Comparison of ENCODE assay signal across 1 cellular context in the genomic region with DNA sequence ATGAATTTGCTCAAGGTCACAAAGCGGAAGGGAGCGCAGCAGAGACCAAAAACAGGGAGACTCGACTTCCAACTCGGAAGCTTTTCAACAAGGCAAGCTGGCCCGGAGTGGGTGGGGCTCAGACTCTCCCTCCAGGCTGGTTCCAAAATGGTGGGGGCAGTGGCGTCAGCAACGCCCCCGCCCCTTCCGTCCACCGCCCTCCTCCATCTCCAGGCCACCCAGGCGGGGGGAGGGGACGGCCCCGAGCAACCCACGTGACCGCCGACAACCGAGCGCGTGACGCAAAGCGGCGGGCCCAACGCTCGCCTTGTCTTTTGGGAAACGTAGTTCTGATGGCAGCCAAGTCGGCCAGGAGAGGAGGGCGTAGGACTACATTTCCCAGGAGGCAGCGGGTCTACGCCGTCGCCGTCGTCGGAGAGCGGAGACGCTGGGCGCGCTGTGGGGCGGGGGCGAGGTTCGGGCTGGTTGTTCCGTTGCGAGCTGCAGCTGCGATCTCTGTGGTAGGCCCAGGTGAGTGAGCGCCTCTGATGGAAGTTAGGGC.
TF ChIP-seq lines count a peak whose summit lies in the region.

A gene with protein sequence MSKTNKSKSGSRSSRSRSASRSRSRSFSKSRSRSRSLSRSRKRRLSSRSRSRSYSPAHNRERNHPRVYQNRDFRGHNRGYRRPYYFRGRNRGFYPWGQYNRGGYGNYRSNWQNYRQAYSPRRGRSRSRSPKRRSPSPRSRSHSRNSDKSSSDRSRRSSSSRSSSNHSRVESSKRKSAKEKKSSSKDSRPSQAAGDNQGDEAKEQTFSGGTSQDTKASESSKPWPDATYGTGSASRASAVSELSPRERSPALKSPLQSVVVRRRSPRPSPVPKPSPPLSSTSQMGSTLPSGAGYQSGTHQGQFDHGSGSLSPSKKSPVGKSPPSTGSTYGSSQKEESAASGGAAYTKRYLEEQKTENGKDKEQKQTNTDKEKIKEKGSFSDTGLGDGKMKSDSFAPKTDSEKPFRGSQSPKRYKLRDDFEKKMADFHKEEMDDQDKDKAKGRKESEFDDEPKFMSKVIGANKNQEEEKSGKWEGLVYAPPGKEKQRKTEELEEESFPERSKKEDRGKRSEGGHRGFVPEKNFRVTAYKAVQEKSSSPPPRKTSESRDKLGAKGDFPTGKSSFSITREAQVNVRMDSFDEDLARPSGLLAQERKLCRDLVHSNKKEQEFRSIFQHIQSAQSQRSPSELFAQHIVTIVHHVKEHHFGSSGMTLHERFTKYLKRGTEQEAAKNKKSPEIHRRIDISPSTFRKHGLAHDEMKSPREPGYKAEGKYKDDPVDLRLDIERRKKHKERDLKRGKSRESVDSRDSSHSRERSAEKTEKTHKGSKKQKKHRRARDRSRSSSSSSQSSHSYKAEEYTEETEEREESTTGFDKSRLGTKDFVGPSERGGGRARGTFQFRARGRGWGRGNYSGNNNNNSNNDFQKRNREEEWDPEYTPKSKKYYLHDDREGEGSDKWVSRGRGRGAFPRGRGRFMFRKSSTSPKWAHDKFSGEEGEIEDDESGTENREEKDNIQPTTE (plus strand): TSS at position 448 of the 541 bp plus-strand sequence. CDS start 58,121 bp downstream, outside the sequence.

TF ChIP-seq in K562, 482 proteins besides CTCF, POLR2A, EP300 and RAD21 (continued from another document and continues in another):
- TF ChIP-seq, protein P1, sequence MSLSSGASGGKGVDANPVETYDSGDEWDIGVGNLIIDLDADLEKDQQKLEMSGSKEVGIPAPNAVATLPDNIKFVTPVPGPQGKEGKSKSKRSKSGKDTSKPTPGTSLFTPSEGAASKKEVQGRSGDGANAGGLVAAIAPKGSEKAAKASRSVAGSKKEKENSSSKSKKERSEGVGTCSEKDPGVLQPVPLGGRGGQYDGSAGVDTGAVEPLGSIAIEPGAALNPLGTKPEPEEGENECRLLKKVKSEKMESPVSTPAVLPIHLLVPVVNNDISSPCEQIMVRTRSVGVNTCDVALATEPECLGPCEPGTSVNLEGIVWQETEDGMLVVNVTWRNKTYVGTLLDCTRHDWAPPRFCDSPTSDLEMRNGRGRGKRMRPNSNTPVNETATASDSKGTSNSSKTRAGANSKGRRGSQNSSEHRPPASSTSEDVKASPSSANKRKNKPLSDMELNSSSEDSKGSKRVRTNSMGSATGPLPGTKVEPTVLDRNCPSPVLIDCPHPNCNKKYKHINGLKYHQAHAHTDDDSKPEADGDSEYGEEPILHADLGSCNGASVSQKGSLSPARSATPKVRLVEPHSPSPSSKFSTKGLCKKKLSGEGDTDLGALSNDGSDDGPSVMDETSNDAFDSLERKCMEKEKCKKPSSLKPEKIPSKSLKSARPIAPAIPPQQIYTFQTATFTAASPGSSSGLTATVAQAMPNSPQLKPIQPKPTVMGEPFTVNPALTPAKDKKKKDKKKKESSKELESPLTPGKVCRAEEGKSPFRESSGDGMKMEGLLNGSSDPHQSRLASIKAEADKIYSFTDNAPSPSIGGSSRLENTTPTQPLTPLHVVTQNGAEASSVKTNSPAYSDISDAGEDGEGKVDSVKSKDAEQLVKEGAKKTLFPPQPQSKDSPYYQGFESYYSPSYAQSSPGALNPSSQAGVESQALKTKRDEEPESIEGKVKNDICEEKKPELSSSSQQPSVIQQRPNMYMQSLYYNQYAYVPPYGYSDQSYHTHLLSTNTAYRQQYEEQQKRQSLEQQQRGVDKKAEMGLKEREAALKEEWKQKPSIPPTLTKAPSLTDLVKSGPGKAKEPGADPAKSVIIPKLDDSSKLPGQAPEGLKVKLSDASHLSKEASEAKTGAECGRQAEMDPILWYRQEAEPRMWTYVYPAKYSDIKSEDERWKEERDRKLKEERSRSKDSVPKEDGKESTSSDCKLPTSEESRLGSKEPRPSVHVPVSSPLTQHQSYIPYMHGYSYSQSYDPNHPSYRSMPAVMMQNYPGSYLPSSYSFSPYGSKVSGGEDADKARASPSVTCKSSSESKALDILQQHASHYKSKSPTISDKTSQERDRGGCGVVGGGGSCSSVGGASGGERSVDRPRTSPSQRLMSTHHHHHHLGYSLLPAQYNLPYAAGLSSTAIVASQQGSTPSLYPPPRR (CRISPR knock-in tag; IDR thresholded peaks at IDR 0.05; ENCODE audit: borderline replicate concordance) = no peak
- no peak for TF ChIP-seq HDAC2 (IDR thresholded peaks at IDR 0.05)
- no peak for TF ChIP-seq ZNF431 (CRISPR knock-in tag; IDR thresholded peaks at IDR 0.05)
- no peak for TF ChIP-seq PPARD (CRISPR knock-in tag; IDR thresholded peaks at IDR 0.05)
- no peak for TF ChIP-seq MAFF (IDR thresholded peaks at IDR 0.05; ENCODE audit: low read length)
- TF ChIP-seq, protein P2, sequence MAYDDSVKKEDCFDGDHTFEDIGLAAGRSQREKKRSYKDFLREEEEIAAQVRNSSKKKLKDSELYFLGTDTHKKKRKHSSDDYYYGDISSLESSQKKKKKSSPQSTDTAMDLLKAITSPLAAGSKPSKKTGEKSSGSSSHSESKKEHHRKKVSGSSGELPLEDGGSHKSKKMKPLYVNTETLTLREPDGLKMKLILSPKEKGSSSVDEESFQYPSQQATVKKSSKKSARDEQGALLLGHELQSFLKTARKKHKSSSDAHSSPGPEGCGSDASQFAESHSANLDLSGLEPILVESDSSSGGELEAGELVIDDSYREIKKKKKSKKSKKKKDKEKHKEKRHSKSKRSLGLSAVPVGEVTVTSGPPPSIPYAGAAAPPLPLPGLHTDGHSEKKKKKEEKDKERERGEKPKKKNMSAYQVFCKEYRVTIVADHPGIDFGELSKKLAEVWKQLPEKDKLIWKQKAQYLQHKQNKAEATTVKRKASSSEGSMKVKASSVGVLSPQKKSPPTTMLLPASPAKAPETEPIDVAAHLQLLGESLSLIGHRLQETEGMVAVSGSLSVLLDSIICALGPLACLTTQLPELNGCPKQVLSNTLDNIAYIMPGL (CRISPR knock-in tag; IDR thresholded peaks at IDR 0.05) = no peak
- TF ChIP-seq SAFB2 (IDR thresholded peaks at IDR 0.05; ENCODE audit: borderline replicate concordance, low read depth, low read length, severe bottlenecking) = no peak
- peak; percentile 93; the same call in 1 of the 2 replicates for TF ChIP-seq ZNF584 (CRISPR knock-in tag; IDR thresholded peaks at IDR 0.05; ENCODE audit: low read depth)
- no peak for TF ChIP-seq ZNF707 (CRISPR knock-in tag; conservative IDR thresholded peaks at IDR 0.05)
- TF ChIP-seq, protein P3, sequence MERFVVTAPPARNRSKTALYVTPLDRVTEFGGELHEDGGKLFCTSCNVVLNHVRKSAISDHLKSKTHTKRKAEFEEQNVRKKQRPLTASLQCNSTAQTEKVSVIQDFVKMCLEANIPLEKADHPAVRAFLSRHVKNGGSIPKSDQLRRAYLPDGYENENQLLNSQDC (CRISPR knock-in tag; IDR thresholded peaks at IDR 0.05) = peak; percentile 84; the same call in 1 of the 2 replicates
- TF ChIP-seq, protein P4, sequence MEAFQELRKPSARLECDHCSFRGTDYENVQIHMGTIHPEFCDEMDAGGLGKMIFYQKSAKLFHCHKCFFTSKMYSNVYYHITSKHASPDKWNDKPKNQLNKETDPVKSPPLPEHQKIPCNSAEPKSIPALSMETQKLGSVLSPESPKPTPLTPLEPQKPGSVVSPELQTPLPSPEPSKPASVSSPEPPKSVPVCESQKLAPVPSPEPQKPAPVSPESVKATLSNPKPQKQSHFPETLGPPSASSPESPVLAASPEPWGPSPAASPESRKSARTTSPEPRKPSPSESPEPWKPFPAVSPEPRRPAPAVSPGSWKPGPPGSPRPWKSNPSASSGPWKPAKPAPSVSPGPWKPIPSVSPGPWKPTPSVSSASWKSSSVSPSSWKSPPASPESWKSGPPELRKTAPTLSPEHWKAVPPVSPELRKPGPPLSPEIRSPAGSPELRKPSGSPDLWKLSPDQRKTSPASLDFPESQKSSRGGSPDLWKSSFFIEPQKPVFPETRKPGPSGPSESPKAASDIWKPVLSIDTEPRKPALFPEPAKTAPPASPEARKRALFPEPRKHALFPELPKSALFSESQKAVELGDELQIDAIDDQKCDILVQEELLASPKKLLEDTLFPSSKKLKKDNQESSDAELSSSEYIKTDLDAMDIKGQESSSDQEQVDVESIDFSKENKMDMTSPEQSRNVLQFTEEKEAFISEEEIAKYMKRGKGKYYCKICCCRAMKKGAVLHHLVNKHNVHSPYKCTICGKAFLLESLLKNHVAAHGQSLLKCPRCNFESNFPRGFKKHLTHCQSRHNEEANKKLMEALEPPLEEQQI (IDR thresholded peaks at IDR 0.05) = no peak
- no peak for TF ChIP-seq ZFP1 (CRISPR knock-in tag; IDR thresholded peaks at IDR 0.05)
- TF ChIP-seq, protein P5, sequence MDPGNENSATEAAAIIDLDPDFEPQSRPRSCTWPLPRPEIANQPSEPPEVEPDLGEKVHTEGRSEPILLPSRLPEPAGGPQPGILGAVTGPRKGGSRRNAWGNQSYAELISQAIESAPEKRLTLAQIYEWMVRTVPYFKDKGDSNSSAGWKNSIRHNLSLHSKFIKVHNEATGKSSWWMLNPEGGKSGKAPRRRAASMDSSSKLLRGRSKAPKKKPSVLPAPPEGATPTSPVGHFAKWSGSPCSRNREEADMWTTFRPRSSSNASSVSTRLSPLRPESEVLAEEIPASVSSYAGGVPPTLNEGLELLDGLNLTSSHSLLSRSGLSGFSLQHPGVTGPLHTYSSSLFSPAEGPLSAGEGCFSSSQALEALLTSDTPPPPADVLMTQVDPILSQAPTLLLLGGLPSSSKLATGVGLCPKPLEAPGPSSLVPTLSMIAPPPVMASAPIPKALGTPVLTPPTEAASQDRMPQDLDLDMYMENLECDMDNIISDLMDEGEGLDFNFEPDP (CRISPR knock-in tag; IDR thresholded peaks at IDR 0.05) = no peak
- TF ChIP-seq, protein P6, sequence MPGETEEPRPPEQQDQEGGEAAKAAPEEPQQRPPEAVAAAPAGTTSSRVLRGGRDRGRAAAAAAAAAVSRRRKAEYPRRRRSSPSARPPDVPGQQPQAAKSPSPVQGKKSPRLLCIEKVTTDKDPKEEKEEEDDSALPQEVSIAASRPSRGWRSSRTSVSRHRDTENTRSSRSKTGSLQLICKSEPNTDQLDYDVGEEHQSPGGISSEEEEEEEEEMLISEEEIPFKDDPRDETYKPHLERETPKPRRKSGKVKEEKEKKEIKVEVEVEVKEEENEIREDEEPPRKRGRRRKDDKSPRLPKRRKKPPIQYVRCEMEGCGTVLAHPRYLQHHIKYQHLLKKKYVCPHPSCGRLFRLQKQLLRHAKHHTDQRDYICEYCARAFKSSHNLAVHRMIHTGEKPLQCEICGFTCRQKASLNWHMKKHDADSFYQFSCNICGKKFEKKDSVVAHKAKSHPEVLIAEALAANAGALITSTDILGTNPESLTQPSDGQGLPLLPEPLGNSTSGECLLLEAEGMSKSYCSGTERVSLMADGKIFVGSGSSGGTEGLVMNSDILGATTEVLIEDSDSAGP (CRISPR knock-in tag; IDR thresholded peaks at IDR 0.05) = no peak
- no peak for TF ChIP-seq ELF4 (CRISPR knock-in tag; IDR thresholded peaks at IDR 0.05)
- TF ChIP-seq, protein P7, sequence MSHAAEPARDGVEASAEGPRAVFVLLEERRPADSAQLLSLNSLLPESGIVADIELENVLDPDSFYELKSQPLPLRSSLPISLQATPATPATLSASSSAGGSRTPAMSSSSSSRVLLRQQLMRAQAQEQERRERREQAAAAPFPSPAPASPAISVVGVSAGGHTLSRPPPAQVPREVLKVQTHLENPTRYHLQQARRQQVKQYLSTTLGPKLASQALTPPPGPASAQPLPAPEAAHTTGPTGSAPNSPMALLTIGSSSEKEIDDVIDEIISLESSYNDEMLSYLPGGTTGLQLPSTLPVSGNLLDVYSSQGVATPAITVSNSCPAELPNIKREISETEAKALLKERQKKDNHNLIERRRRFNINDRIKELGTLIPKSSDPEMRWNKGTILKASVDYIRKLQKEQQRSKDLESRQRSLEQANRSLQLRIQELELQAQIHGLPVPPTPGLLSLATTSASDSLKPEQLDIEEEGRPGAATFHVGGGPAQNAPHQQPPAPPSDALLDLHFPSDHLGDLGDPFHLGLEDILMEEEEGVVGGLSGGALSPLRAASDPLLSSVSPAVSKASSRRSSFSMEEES (CRISPR knock-in tag; IDR thresholded peaks at IDR 0.05) = peak; percentile 99
- peak; percentile 71 for TF ChIP-seq KDM5B (IDR thresholded peaks at IDR 0.05; ENCODE audit: insufficient replicate concordance, low read depth, low read length)
- no peak for TF ChIP-seq ZNF436 (CRISPR knock-in tag; IDR thresholded peaks at IDR 0.05)
- TF ChIP-seq RFX7 (CRISPR knock-in tag; IDR thresholded peaks at IDR 0.05) = no peak
- no peak for TF ChIP-seq POLR3G (IDR thresholded peaks at IDR 0.05; ENCODE audit: extremely low read depth, insufficient read length, insufficient replicate concordance)
- TF ChIP-seq NUFIP1 (IDR thresholded peaks at IDR 0.05; ENCODE audit: partially characterized antibody) = no peak
- TF ChIP-seq, protein P8, sequence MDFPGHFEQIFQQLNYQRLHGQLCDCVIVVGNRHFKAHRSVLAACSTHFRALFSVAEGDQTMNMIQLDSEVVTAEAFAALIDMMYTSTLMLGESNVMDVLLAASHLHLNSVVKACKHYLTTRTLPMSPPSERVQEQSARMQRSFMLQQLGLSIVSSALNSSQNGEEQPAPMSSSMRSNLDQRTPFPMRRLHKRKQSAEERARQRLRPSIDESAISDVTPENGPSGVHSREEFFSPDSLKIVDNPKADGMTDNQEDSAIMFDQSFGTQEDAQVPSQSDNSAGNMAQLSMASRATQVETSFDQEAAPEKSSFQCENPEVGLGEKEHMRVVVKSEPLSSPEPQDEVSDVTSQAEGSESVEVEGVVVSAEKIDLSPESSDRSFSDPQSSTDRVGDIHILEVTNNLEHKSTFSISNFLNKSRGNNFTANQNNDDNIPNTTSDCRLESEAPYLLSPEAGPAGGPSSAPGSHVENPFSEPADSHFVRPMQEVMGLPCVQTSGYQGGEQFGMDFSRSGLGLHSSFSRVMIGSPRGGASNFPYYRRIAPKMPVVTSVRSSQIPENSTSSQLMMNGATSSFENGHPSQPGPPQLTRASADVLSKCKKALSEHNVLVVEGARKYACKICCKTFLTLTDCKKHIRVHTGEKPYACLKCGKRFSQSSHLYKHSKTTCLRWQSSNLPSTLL (IDR thresholded peaks at IDR 0.05) = no peak
- TF ChIP-seq ATF7 (IDR thresholded peaks at IDR 0.05) = peak; percentile 95
